In the genomic region with DNA sequence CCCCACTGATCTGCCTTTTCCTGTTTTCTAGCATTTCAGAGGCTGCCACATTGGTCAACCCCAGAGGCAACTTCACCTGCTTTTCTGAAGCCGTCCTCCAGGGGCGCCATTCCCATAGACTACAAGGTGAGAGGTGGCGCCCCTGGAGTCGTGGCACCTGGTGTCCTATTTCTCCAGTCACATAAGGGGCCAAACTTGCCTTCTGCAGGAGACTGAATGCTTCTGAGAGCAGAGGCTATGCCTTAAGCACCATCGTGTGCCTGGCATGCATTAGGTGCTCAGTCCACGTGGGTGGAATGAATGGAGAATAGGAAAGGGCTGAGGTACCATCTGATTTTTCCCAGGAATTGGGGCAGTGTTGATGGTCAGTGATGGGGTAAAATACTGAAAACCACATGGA, we compare ENCODE assay signal across 8 cellular contexts.
DNase-seq lines count a peak whose midpoint lies in the region; ATAC-seq and TF ChIP-seq lines count a peak whose summit lies in the region.

No MANE protein-coding gene starts in this region.

- no peak overlapping the region for H3K27ac ChIP-seq in osteoblast (ENCODE audit: low read depth, low read length)

- no peaks in the 10 kb centered on the region for H3K4me1 Mint-ChIP-seq in activated naive CD8-positive, alpha-beta T cell treated with anti-CD3 and anti-CD28 coated beads for 36 hours

- H2AFZ ChIP-seq in osteoblast (ENCODE audit: low read length): no peak overlapping the region

- no peak overlapping the region for H3K27ac Mint-ChIP-seq in activated naive CD8-positive, alpha-beta T cell treated with anti-CD3 and anti-CD28 coated beads for 36 hours

- peak; percentile 8 for DNase-seq in NCI-H2227 (lab: John Stamatoyannopoulos, UW; ENCODE audit: unreplicated experiment)
- DNase-seq in NCI-H2227 treated with DMSO at 0.1 percent for 48 hours (lab: John Stamatoyannopoulos, UW): no peak
- peak; percentile 21 for DNase-seq in activated naive CD8-positive, alpha-beta T cell treated with anti-CD3 and anti-CD28 coated beads for 36 hours
- no peak for DNase-seq in osteoblast (ENCODE audit: insufficient read length, low spot score, missing footprints)
- DNase-seq in NCI-H226: no peak

- TF ChIP-seq CTCF in osteoblast (IDR thresholded peaks at IDR 0.05; ENCODE audit: extremely low read depth, low read depth, low read length): peak; percentile 42

- no peaks in the 10 kb centered on the region for H3K79me2 ChIP-seq in osteoblast (ENCODE audit: insufficient read depth, low read length)

- H3K4me2 ChIP-seq in osteoblast (ENCODE audit: insufficient read depth, low read length): no peak overlapping the region

- H3K27me3 ChIP-seq in osteoblast (ENCODE audit: insufficient read depth, low read length): no peaks in the 10 kb centered on the region

- H3K4me3 Mint-ChIP-seq in activated naive CD8-positive, alpha-beta T cell treated with anti-CD3 and anti-CD28 coated beads for 36 hours: no peak overlapping the region

- H3K9me3 Mint-ChIP-seq in activated naive CD8-positive, alpha-beta T cell treated with anti-CD3 and anti-CD28 coated beads for 36 hours: no peaks in the 10 kb centered on the region

- ATAC-seq in HG03025 (IDR thresholded peaks at IDR 0.05; ENCODE audit: low FRiP score, unreplicated experiment) (peak; percentile 53), HG03378 (IDR thresholded peaks at IDR 0.05; ENCODE audit: unreplicated experiment) (no peak), GM21423 (IDR thresholded peaks at IDR 0.05; ENCODE audit: unreplicated experiment) (no peak)

- H3K4me1 ChIP-seq in osteoblast (ENCODE audit: insufficient read depth, low read length): no peaks in the 10 kb centered on the region

- H3K4me3 ChIP-seq in osteoblast (ENCODE audit: insufficient read depth, low read length): no peak overlapping the region

- no peaks in the 10 kb centered on the region for H3K9me3 ChIP-seq in osteoblast (ENCODE audit: low read depth, low read length)

- peaks cover 31% of the 10 kb centered on the region for H3K27me3 Mint-ChIP-seq in activated naive CD8-positive, alpha-beta T cell treated with anti-CD3 and anti-CD28 coated beads for 36 hours

- H3K36me3 Mint-ChIP-seq in activated naive CD8-positive, alpha-beta T cell treated with anti-CD3 and anti-CD28 coated beads for 36 hours: no peaks in the 10 kb centered on the region

- no peaks in the 10 kb centered on the region for H4K20me1 ChIP-seq in osteoblast (ENCODE audit: insufficient read depth, low read length)

- no peaks in the 10 kb centered on the region for H3K36me3 ChIP-seq in osteoblast (ENCODE audit: insufficient read depth, low read length)

Comparison
In these comparisons a context has a peak if more than half of its experiments do, and no peak if none do; other contexts are left out.
1. DNase-seq: peak in NCI-H2227 (single experiment) and activated naive CD8-positive, alpha-beta T cell treated with anti-CD3 and anti-CD28 coated beads for 36 hours (single experiment); none in NCI-H2227 treated with DMSO at 0.1 percent for 48 hours (single experiment), osteoblast (single experiment) and NCI-H226 (single experiment).